In the genomic region with DNA sequence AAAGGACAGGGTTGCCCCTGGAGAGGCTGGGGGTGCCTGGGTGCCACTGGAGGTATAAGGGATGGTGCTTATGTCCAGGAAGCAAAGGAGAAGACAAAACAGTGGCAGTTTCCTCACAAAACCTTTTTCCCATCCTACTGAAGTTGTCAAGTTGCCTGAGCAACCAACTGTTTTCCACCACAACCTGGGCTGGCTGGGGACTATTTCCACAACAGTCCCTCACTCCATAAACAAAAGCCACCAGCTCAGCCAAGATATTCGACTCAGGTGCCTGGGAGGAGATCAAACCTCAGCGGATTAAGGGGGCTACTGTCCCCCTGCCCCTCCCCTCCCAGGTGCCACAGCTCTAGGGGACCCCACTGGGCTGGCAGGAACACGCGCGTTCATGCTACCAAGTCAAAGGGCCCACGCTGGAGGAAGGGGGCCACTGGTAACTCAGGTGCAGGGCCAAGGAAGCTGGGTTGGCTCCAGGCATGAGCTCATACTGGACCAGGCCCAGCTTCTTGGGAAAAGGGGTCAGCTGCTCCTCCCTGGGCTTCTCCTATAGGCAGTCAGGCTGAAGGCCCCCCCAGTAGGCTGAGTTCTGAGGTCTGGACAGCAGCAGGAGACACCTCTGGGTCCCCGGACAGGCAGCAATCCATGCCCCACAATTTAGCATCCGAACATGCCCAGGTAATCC, we compare ENCODE assay signal across 1 cellular context.
A peak's percentile ranks its signal among the peaks of the same experiment; 100 is the strongest.
TF ChIP-seq lines count a peak whose summit lies in the region.

No MANE protein-coding gene starts in this region.

TF ChIP-seq in HEK293, 187 proteins besides CTCF, POLR2A, EP300 and RAD21:
- TF ChIP-seq ZIC2 (tag by site-specific recombination; IDR thresholded peaks at IDR 0.05), result no peak
- TF ChIP-seq ZNF394 (tag by site-specific recombination; IDR thresholded peaks at IDR 0.05; ENCODE audit: borderline replicate concordance), result peak; percentile 58; the same call in 1 of the 2 replicates
- TF ChIP-seq, protein P1, sequence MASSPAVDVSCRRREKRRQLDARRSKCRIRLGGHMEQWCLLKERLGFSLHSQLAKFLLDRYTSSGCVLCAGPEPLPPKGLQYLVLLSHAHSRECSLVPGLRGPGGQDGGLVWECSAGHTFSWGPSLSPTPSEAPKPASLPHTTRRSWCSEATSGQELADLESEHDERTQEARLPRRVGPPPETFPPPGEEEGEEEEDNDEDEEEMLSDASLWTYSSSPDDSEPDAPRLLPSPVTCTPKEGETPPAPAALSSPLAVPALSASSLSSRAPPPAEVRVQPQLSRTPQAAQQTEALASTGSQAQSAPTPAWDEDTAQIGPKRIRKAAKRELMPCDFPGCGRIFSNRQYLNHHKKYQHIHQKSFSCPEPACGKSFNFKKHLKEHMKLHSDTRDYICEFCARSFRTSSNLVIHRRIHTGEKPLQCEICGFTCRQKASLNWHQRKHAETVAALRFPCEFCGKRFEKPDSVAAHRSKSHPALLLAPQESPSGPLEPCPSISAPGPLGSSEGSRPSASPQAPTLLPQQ (tag by site-specific recombination; IDR thresholded peaks at IDR 0.05), result 0 out of 2 replicates have a peak, but pooled peaks have one; percentile 17
